1 cellular context compared by ENCODE assay signal in genomic region chr19:50416034-50416814, GRCh38.
TF ChIP-seq lines count a peak whose summit lies in the region.

No MANE protein-coding gene starts in this region.

TF ChIP-seq in K562, 482 proteins besides CTCF, POLR2A, EP300 and RAD21:
- TF ChIP-seq SNAPC5 (CRISPR knock-in tag; IDR thresholded peaks at IDR 0.05): no peak
- no peak for TF ChIP-seq MGA (IDR thresholded peaks at IDR 0.05)
- TF ChIP-seq PRPF4 (IDR thresholded peaks at IDR 0.05; ENCODE audit: insufficient read depth, low read depth, low read length, poor library complexity, severe bottlenecking): no peak
- peak; percentile 97 for TF ChIP-seq NR2C1 (IDR thresholded peaks at IDR 0.05)
- TF ChIP-seq NR2C1 (tag; IDR thresholded peaks at IDR 0.05): peak; percentile 96
- TF ChIP-seq USF1 (CRISPR knock-in tag; IDR thresholded peaks at IDR 0.05): peak; percentile 9; the same call in 1 of the 2 replicates
- TF ChIP-seq POLR2B (IDR thresholded peaks at IDR 0.05; ENCODE audit: low read depth, partially characterized antibody): peak; percentile 33
- no peak for TF ChIP-seq ETV1 (tag; conservative IDR thresholded peaks at IDR 0.05; ENCODE audit: low read depth)
- no peak for TF ChIP-seq ZBTB17 (CRISPR knock-in tag; IDR thresholded peaks at IDR 0.05)
- TF ChIP-seq ESRRA (IDR thresholded peaks at IDR 0.05; ENCODE audit: borderline replicate concordance, low read depth): peak; percentile 65
- peak; percentile 95 for TF ChIP-seq NR2C2 (CRISPR knock-in tag; IDR thresholded peaks at IDR 0.05)
- peak; percentile 91 for TF ChIP-seq NR2C2 (tag; IDR thresholded peaks at IDR 0.05)
- TF ChIP-seq POLR2AphosphoS5 (IDR thresholded peaks at IDR 0.05; ENCODE audit: control insufficient read depth, insufficient read depth, low read depth, low read length): no peak
- peak; percentile 12 for TF ChIP-seq RBM22 (IDR thresholded peaks at IDR 0.05; ENCODE audit: low read depth, low read length, poor library complexity, severe bottlenecking)
- TF ChIP-seq RBM25 (IDR thresholded peaks at IDR 0.05; ENCODE audit: low read depth, low read length, severe bottlenecking): no peak
- no peak for TF ChIP-seq FOXK2 (conservative IDR thresholded peaks at IDR 0.05 in 1 of 2, IDR thresholded peaks at IDR 0.05 in 1 of 2; ENCODE audit: low read depth in 2 of 2)
- 0 out of 2 replicates have a peak, but pooled peaks have one; percentile 40 for TF ChIP-seq FOXP1 (CRISPR knock-in tag; IDR thresholded peaks at IDR 0.05)
- TF ChIP-seq KDM4B (IDR thresholded peaks at IDR 0.05; ENCODE audit: borderline replicate concordance in 2 of 2, low read depth in 1 of 2): 0 out of 4 replicates have a peak, but pooled peaks of 1 of the 2 experiments have one; percentile 21
- peak; percentile 96 for TF ChIP-seq ZNF740 (CRISPR knock-in tag; IDR thresholded peaks at IDR 0.05)
- TF ChIP-seq ZNF740 (tag; IDR thresholded peaks at IDR 0.05): no peak
- TF ChIP-seq THRB (CRISPR knock-in tag; conservative IDR thresholded peaks at IDR 0.05): no peak
- no peak for TF ChIP-seq ZNF274 (IDR thresholded peaks at IDR 0.05; ENCODE audit: borderline replicate concordance, low read depth, low read length)
- no peak for TF ChIP-seq POLR2AphosphoS2 (IDR thresholded peaks at IDR 0.05; ENCODE audit: low read length)
- TF ChIP-seq SUPT5H (IDR thresholded peaks at IDR 0.05): 0 out of 2 replicates have a peak, but pooled peaks have one; percentile 40
- 0 out of 2 replicates have a peak, but pooled peaks have one; percentile 8 for TF ChIP-seq MBD2 (IDR thresholded peaks at IDR 0.05; ENCODE audit: borderline replicate concordance, low read depth)
- TF ChIP-seq LCOR (CRISPR knock-in tag; IDR thresholded peaks at IDR 0.05): no peak
- TF ChIP-seq ZNF354B (CRISPR knock-in tag; IDR thresholded peaks at IDR 0.05): no peak
- TF ChIP-seq RERE (CRISPR knock-in tag; IDR thresholded peaks at IDR 0.05; ENCODE audit: borderline replicate concordance): 0 out of 2 replicates have a peak, but pooled peaks have one; percentile 45
- TF ChIP-seq FIP1L1 (IDR thresholded peaks at IDR 0.05; ENCODE audit: low read depth, low read length, poor library complexity, severe bottlenecking): peak; percentile 76
- TF ChIP-seq POLR2G (IDR thresholded peaks at IDR 0.05; ENCODE audit: low read depth, low read length): peak; percentile 65
- no peak for TF ChIP-seq NFE2L1 (tag; IDR thresholded peaks at IDR 0.05; ENCODE audit: borderline replicate concordance, low read depth)
- TF ChIP-seq HNRNPL (IDR thresholded peaks at IDR 0.05; ENCODE audit: low read depth, low read length): peak; percentile 46; the same call in 1 of the 2 replicates
- peak; percentile 19; the same call in 1 of the 2 replicates for TF ChIP-seq ZFX (CRISPR knock-in tag; IDR thresholded peaks at IDR 0.05)
